8 cellular contexts compared by ENCODE assay signal in genomic region chr2:234495801-234496441, GRCh38. TPM values are rescaled to one million over a fixed set of nuclear protein-coding genes. Genes with fewer than 3 reads are reported as not detected.
DNase-seq lines count a peak whose midpoint lies in the region; ATAC-seq, FAIRE-seq and TF ChIP-seq lines count a peak whose summit lies in the region.

No MANE protein-coding gene starts in this region.

- WGBS in pancreas, 2 donors = 4% methylated on average over 51 of the region's 51 CpGs

- TF ChIP-seq CTCF in fibroblast of villous mesenchyme (IDR thresholded peaks at IDR 0.05; ENCODE audit: insufficient read depth, low read depth, low read length) (no peak), pancreas (IDR thresholded peaks at IDR 0.05) (no peak)

- H3K27ac ChIP-seq in pancreas = peak overlapping the region in 2 of 4 donors; percentile 41 to 62

- H3K27me3 ChIP-seq in pancreas = no peaks in the 10 kb centered on the region

- H3K9me3 ChIP-seq in pancreas = no peaks in the 10 kb centered on the region

- no peak for FAIRE-seq in pancreas (lab: Jason Lieb, UNC)

- H3K4me3 ChIP-seq in fibroblast of villous mesenchyme (ENCODE audit: low read depth, low read length) = peak overlapping the region; percentile 64
- H3K4me3 ChIP-seq in pancreas = peak overlapping the region; percentile 31 to 68 (median 57)

- no peaks in the 10 kb centered on the region for H3K36me3 ChIP-seq in pancreas

- intact Hi-C loops in pancreas (cut with DNase I) = loop anchor here in 1 of 3 donors (5.0 to 10.0 kb wide), 2 partner anchors 211 to 354 kb away; no protein-coding TSS in a partner anchor

- peaks cover 0 to 3% (median 3%) of the 10 kb centered on the region in 3 donors for H3K4me1 ChIP-seq in pancreas

- in situ Hi-C loops in G401 (cut with HindIII; ENCODE audit: low sequenced_read_pairs) = no loop called here
- in situ Hi-C loops in KBM-7 (cut with MboI; ENCODE audit: low pct_unique_long_range_greater_than_20kb, low sequenced_read_pairs) = no loop called here

- peak; percentile 53 for DNase-seq in G401 (ENCODE audit: low spot score)
- DNase-seq in HT-29 (ENCODE audit: low spot score) = peak; percentile 29
- DNase-seq in activated CD8-positive, alpha-beta memory T cell treated with anti-CD3 and anti-CD28 coated beads, Interleukin-2, amount 50 U/mL, for 4 hours = peak; percentile 26
- DNase-seq in fibroblast of villous mesenchyme (ENCODE audit: low read depth) = peak; percentile 29
- DNase-seq in pancreas = peak; percentile 8 to 80 (median 41)
- DNase-seq in midbrain (lab: John Stamatoyannopoulos, UW) = no peak
- DNase-seq in KBM-7 = no peak

- ATAC-seq in pancreas (peak; percentile 10 to 18 (median 14)), GM18867 (IDR thresholded peaks at IDR 0.05; ENCODE audit: unreplicated experiment) (no peak)

RNA-seq across cellular contexts. Expression of gene ARL4C, which starts 1.0 kb away (rescaled TPM):
- total RNA-seq in G401 (2014; rRNA removed; shearing (Covaris generic)) = 33.1 and 39.8 TPM in 2 replicates
- 1.5 and 2.1 TPM in 2 replicates for total RNA-seq in HT-29 (2014; rRNA removed; shearing (Covaris generic))
- total RNA-seq in fibroblast of villous mesenchyme (16.4 and 28.7 TPM in 2 replicates), pancreas (10 to 100 TPM in 1 of 6 donors, 1 to 10 TPM in 5; 2.4 to 15.4 (median 4.9) TPM)
- 1 to 10 TPM; 2.8 to 6.6 TPM for polyA plus RNA-seq in pancreas

Comparison
In these comparisons a context has a peak if more than half of its experiments do, and no peak if none do; other contexts are left out.
1. DNase-seq: peak in G401 (single experiment), HT-29 (single experiment), activated CD8-positive, alpha-beta memory T cell treated with anti-CD3 and anti-CD28 coated beads, Interleukin-2, amount 50 U/mL, for 4 hours (single experiment), fibroblast of villous mesenchyme (single experiment) and pancreas (6 of 6); none in midbrain (single experiment) and KBM-7 (single experiment).